Comparison of ENCODE assay signal across 12 cellular contexts in genomic region chr9:133195029-133195428, GRCh38. TPM values are rescaled to one million over a fixed set of nuclear protein-coding genes. Genes with fewer than 3 reads are reported as not detected.
"Had no signal": no experiment of that assay in that cellular context is flagged by ENCODE, and none has a peak within 500 bp of the region (broad histone marks: within the 10 kb centered on the region; RNA-seq: fewer than 3 reads in every experiment).

No MANE protein-coding gene starts in this region.

- H3K4me2 ChIP-seq: GM23338 had no signal

- H3K4me3 ChIP-seq: GM23248, GM23338, HAP-1 had no signal

- H3K9me3 ChIP-seq: HAP-1 had no signal

- H3K4me1 ChIP-seq: HAP-1 had no signal

- FAIRE-seq: H1, H54 had no signal

- H2AFZ ChIP-seq: GM23248, GM23338 had no signal

- DNase-seq: GM23248, GOT3, H7, H9, HCEC 1CT, HFFc6 had no signal

- H3K9ac ChIP-seq: GM23248 had no signal

- H3K27ac ChIP-seq: GM23248 had no signal

- H3K36me3 ChIP-seq: HAP-1 had no signal

- ATAC-seq: GM23338, HCT116 had no signal

RNA-seq across cellular contexts. Expression of gene OBP2B, which starts 14.0 kb away (rescaled TPM):
- total RNA-seq: GM23248, GM23338, H1, H4, H7, H9, HFFc6 had no signal
- polyA plus RNA-seq: GM23248, GM23338, H1 had no signal

RNA-seq across cellular contexts. Expression of gene GBGT1, which starts 31.3 kb away (rescaled TPM):
- total RNA-seq: H4 had no signal
